24 cellular contexts compared by ENCODE assay signal in the genomic region with DNA sequence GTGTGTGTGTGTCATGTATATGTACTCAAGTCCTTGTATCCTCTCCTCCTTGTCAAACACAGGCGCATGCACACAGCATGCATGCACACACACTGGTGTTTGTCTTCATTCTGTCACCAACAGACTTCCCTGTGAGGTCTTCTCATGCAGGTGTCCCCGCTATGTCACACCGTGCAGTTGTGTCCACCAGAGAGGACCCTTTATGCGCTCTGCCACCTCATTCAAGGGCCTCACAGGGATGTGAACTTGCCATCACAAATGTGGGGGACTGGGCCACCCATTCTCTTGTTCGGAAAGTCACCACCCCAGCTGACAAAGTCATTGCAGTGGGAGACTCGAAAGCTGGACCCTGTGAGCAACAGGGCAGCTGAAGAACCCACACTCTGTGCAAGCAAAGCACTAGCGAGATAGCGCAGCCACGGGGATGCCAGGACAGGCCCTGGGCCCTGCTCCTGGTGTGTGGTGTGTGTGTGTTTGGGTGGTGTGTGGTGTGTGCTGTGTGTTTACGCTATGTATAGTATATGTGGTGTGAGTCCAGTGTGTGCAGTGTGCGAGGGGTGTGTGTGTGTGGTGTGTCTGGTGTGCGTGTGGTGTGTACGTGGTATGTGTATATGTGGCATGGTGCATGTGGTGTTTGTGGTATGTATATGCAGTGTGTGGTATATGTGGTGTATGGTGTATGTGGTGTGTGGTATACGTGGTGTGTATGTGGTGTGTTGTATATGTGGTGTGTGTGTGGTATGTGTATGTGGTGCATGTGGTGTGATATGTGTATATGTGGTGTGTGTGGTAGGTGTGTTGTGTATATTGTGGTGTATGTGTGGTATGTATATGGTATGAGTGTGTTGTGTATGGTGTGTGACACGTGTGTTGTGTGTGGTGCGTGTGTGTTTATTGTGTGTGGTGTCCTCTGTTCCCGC. TPM values are rescaled to one million over a fixed set of nuclear protein-coding genes. Genes with fewer than 3 reads are reported as not detected.
"Had no signal": no experiment of that assay in that cellular context is flagged by ENCODE, and none has a peak within 500 bp of the region (broad histone marks: within the 10 kb centered on the region; RNA-seq: fewer than 3 reads in every experiment).

No MANE protein-coding gene starts in this region.

- H3K36me3 ChIP-seq: adrenal gland, breast epithelium, gastrocnemius medialis, left lung, suprapubic skin, transverse colon, WERI-Rb-1 had no signal

- H3K36me3 Mint-ChIP-seq: memory B cell; naive thymus-derived CD8-positive, alpha-beta T cell had no signal

- H3K4me1 ChIP-seq: breast epithelium, gastrocnemius medialis, left lung, suprapubic skin, transverse colon had no signal

- H3K9me3 Mint-ChIP-seq: activated T-cell treated with anti-CD3 and anti-CD28 coated beads, Interleukin-2, amount 50 U/mL, for 72 hours; naive thymus-derived CD8-positive, alpha-beta T cell; stimulated activated naive CD8-positive, alpha-beta T cell treated with anti-CD3 and anti-CD28 coated beads, Interleukin-15, Interleukin-2, amounts not matched to agents 100 ng/mL and 50 ng/mL, for 24 hours had no signal

- DNase-seq: activated CD4-positive, alpha-beta T cell treated with anti-CD3 and anti-CD28 coated beads for 1 hour; activated CD4-positive, alpha-beta T cell treated with anti-CD3 and anti-CD28 coated beads, Interleukin-2, amount 50 U/mL, for 4 hours; activated effector memory CD4-positive, alpha-beta T cell treated with anti-CD3 and anti-CD28 coated beads, Interleukin-2, amount 50 U/mL, for 16 hours; activated naive CD4-positive, alpha-beta T cell treated with anti-CD3 and anti-CD28 coated beads, Interleukin-2, amount 50 U/mL, for 16 hours; activated T-cell treated with anti-CD3 and anti-CD28 coated beads, Interleukin-2, amount 50 U/mL, for 72 hours; cerebellar nuclear complex; effector CD4-positive, alpha-beta T cell; gastrocnemius medialis; left lung; naive thymus-derived CD8-positive, alpha-beta T cell; nucleus accumbens; stimulated activated CD4-positive, alpha-beta T cell treated with anti-CD3 and anti-CD28 coated beads, Interleukin-12 subunit alpha, Interleukin-12 subunit beta, amount 100 ng/mL, for 4 hours; stimulated activated CD4-positive, alpha-beta T cell treated with anti-CD3 and anti-CD28 coated beads, Interleukin-1b, Interleukin-23, amount 100 ng/mL, for 48 hours; stimulated activated CD8-positive, alpha-beta memory T cell treated with anti-CD3 and anti-CD28 coated beads, Interleukin-4, amount 100 ng/mL, for 48 hours; transverse colon; WERI-Rb-1 had no signal

- H3K4me3 Mint-ChIP-seq: activated T-cell treated with anti-CD3 and anti-CD28 coated beads, Interleukin-2, amount 50 U/mL, for 72 hours; memory B cell; naive thymus-derived CD8-positive, alpha-beta T cell; stimulated activated naive CD8-positive, alpha-beta T cell treated with anti-CD3 and anti-CD28 coated beads, Interleukin-15, Interleukin-2, amounts not matched to agents 100 ng/mL and 50 ng/mL, for 24 hours had no signal

- H3K27me3 ChIP-seq: adrenal gland, breast epithelium, gastrocnemius medialis, left lung, suprapubic skin, transverse colon had no signal

- H3K4me3 ChIP-seq: adrenal gland, breast epithelium, gastrocnemius medialis, left lung, suprapubic skin, transverse colon had no signal

- H3K27ac Mint-ChIP-seq: activated T-cell treated with anti-CD3 and anti-CD28 coated beads, Interleukin-2, amount 50 U/mL, for 72 hours; memory B cell; stimulated activated naive CD8-positive, alpha-beta T cell treated with anti-CD3 and anti-CD28 coated beads, Interleukin-15, Interleukin-2, amounts not matched to agents 100 ng/mL and 50 ng/mL, for 24 hours had no signal

- H3K9me3 ChIP-seq: adrenal gland, breast epithelium, gastrocnemius medialis, suprapubic skin, transverse colon had no signal

- H3K27ac ChIP-seq: adrenal gland, breast epithelium, gastrocnemius medialis, left lung, suprapubic skin, transverse colon, WERI-Rb-1 had no signal

- H3K4me1 Mint-ChIP-seq: memory B cell had no signal

- ATAC-seq: esophagus mucosa; gastrocnemius medialis; left lung; naive thymus-derived CD8-positive, alpha-beta T cell had no signal

RNA-seq across cellular contexts. Expression of gene NXNL2, which starts 30.9 kb away (rescaled TPM):
- total RNA-seq: activated CD8-positive, alpha-beta memory T cell treated with anti-CD3 and anti-CD28 coated beads for 36 hours; activated T-cell treated with anti-CD3 and anti-CD28 coated beads, Interleukin-2, amount 50 U/mL, for 72 hours; esophagus mucosa; gastrocnemius medialis; naive thymus-derived CD8-positive, alpha-beta T cell; T-helper 2 cell treated with Interferon-gamma antibody and Interleukin-4, amounts not matched to agents 100 ng/mL and 5 ng/mL, for 36 hours; transverse colon had no signal
- polyA plus RNA-seq: naive thymus-derived CD8-positive, alpha-beta T cell had no signal
